Comparison of ENCODE assay signal across 13 cellular contexts in genomic region chr3:72595927-72596610, GRCh38.
"Had no signal": no experiment of that assay in that cellular context is flagged by ENCODE, and none has a peak within 500 bp of the region (broad histone marks: within the 10 kb centered on the region; RNA-seq: fewer than 3 reads in every experiment).

No MANE protein-coding gene starts in this region.

- DNase-seq: activated CD4-positive, alpha-beta T cell treated with anti-CD3 and anti-CD28 coated beads, Interleukin-2, amount 50 U/mL, for 4 hours; activated CD4-positive, CD25-positive, alpha-beta regulatory T cell; activated naive CD4-positive, alpha-beta T cell treated with Interleukin-2 at 50 U/mL for 16 hours; activated T-cell treated with anti-CD3 and anti-CD28 coated beads for 4 hours; kidney; nucleus accumbens; right cardiac atrium; stimulated activated naive CD8-positive, alpha-beta T cell treated with anti-CD3 and anti-CD28 coated beads, Interleukin-15, amount 100 ng/mL, for 72 hours; testis had no signal

- H3K4me2 ChIP-seq: hepatocyte, smooth muscle cell had no signal

- H3K9me3 Mint-ChIP-seq: nephron; stimulated activated naive CD8-positive, alpha-beta T cell treated with anti-CD3 and anti-CD28 coated beads, Interleukin-15, amount 100 ng/mL, for 72 hours had no signal

- H3K36me3 ChIP-seq: cardiac muscle cell had no signal

- H3K27me3 Mint-ChIP-seq: stimulated activated naive CD8-positive, alpha-beta T cell treated with anti-CD3 and anti-CD28 coated beads, Interleukin-15, amount 100 ng/mL, for 72 hours had no signal

- H3K27ac Mint-ChIP-seq: stimulated activated naive CD8-positive, alpha-beta T cell treated with anti-CD3 and anti-CD28 coated beads, Interleukin-15, amount 100 ng/mL, for 72 hours had no signal

- H3K27ac ChIP-seq: cardiac muscle cell, hepatocyte, testis had no signal

- ATAC-seq: right cardiac atrium; stimulated activated naive CD8-positive, alpha-beta T cell treated with anti-CD3 and anti-CD28 coated beads, Interleukin-15, amount 100 ng/mL, for 72 hours had no signal

- H3K4me3 Mint-ChIP-seq: nephron; stimulated activated naive CD8-positive, alpha-beta T cell treated with anti-CD3 and anti-CD28 coated beads, Interleukin-15, amount 100 ng/mL, for 72 hours had no signal

- H3K4me3 ChIP-seq: cardiac muscle cell, hepatocyte, smooth muscle cell, testis had no signal

- H2AFZ ChIP-seq: hepatocyte had no signal

- H3K9me3 ChIP-seq: testis had no signal

- H3K79me2 ChIP-seq: hepatocyte had no signal

- H3K27me3 ChIP-seq: cardiac muscle cell, hepatocyte, testis had no signal
